In genomic region chr6:27332692-27333641, GRCh38 we compare ENCODE assay signal across 9 cellular contexts. TPM values are rescaled to one million over a fixed set of nuclear protein-coding genes. Genes with fewer than 3 reads are reported as not detected.
DNase-seq lines count a peak whose midpoint lies in the region; ATAC-seq and TF ChIP-seq lines count a peak whose summit lies in the region.
"Had no signal": no experiment of that assay in that cellular context is flagged by ENCODE, and none has a peak within 500 bp of the region (broad histone marks: within the 10 kb centered on the region; RNA-seq: fewer than 3 reads in every experiment).

No MANE protein-coding gene starts in this region.

- H3K9me3 ChIP-seq in fibroblast of lung (ENCODE audit: control insufficient read depth, insufficient read depth, low read depth, low read length), result no peaks in the 10 kb centered on the region

- peak overlapping the region; percentile 55 to 79 (median 70) for H3K4me3 ChIP-seq in fibroblast of lung (replicated peaks in 1 of 4; ENCODE audit: control extremely low read depth in 1 of 4, insufficient read depth in 1 of 4, low read depth in 3 of 4, low read length in 4 of 4)
- peak overlapping the region; percentile 66 for H3K4me3 ChIP-seq in retinal pigment epithelial cell (ENCODE audit: low read length)
- H3K4me3 ChIP-seq: BLaER1 treated with 17β-estradiol and CSF1 and Interleukin-3, amounts not matched to agents 10 nM and 100 nM had no signal

- no peaks in the 10 kb centered on the region for H3K36me3 ChIP-seq in fibroblast of lung (ENCODE audit: control insufficient read depth, insufficient read depth, low read length)
- H3K36me3 ChIP-seq: BLaER1 treated with 17β-estradiol and CSF1 and Interleukin-3, amounts not matched to agents 10 nM and 100 nM had no signal

- no peaks in the 10 kb centered on the region for H3K4me1 ChIP-seq in fibroblast of lung (ENCODE audit: control insufficient read depth, extremely low read depth, insufficient read depth, low read length)
- H3K4me1 ChIP-seq: BLaER1 treated with 17β-estradiol and CSF1 and Interleukin-3, amounts not matched to agents 10 nM and 100 nM had no signal

- peak overlapping the region; percentile 86 for H2AFZ ChIP-seq in fibroblast of lung (ENCODE audit: low read length)

- DNase-seq in NCI-H1092 treated with DMSO at 0.1 percent for 48 hours (lab: John Stamatoyannopoulos, UW), result peak; percentile 9
- no peak for DNase-seq in NCI-H1092 (lab: John Stamatoyannopoulos, UW)
- peak; percentile 91 for DNase-seq in NCI-H2227 treated with DMSO at 0.1 percent for 48 hours (lab: John Stamatoyannopoulos, UW)
- peak; percentile 13 to 14 for DNase-seq in activated CD8-positive, alpha-beta memory T cell treated with anti-CD3 and anti-CD28 coated beads for 1 hour (ENCODE audit: extremely low read depth in 1 of 2, low read depth in 1 of 2)
- peak; percentile 59 to 72 for DNase-seq in fibroblast of lung (ENCODE audit: low read depth in 2 of 2)
- no peak for DNase-seq in retinal pigment epithelial cell (ENCODE audit: low read depth)
- no peak for DNase-seq in Right ventricle myocardium superior

- ATAC-seq in GM19395 (IDR thresholded peaks at IDR 0.05; ENCODE audit: unreplicated experiment) (no peak), Right ventricle myocardium superior (ENCODE audit: poor library complexity) (no peak)

- H4K20me1 ChIP-seq in fibroblast of lung (ENCODE audit: control insufficient read depth, extremely low read depth, insufficient read depth, low read length), result no peaks in the 10 kb centered on the region
- H4K20me1 ChIP-seq: BLaER1 treated with 17β-estradiol and CSF1 and Interleukin-3, amounts not matched to agents 10 nM and 100 nM had no signal

- TF ChIP-seq CTCF in fibroblast of lung (conservative IDR thresholded peaks at IDR 0.05 in 1 of 2, IDR thresholded peaks at IDR 0.05 in 1 of 2; ENCODE audit: low read depth in 1 of 2, low read length in 2 of 2) (no peak), retinal pigment epithelial cell (conservative IDR thresholded peaks at IDR 0.05; ENCODE audit: low read depth, low read length) (no peak)

- H3K4me2 ChIP-seq in fibroblast of lung (ENCODE audit: extremely low read depth, insufficient read depth, low read length), result peak overlapping the region; percentile 97
- H3K4me2 ChIP-seq: BLaER1 treated with 17β-estradiol and CSF1 and Interleukin-3, amounts not matched to agents 10 nM and 100 nM had no signal

- no peak overlapping the region for H3K9ac ChIP-seq in fibroblast of lung (ENCODE audit: insufficient read depth, low read length)
- H3K9ac ChIP-seq: BLaER1 treated with 17β-estradiol and CSF1 and Interleukin-3, amounts not matched to agents 10 nM and 100 nM had no signal

- intact Hi-C loops in Right ventricle myocardium superior (cut with DNase I), result no loop called here

- no peak overlapping the region for H3K27ac ChIP-seq in fibroblast of lung (ENCODE audit: insufficient read depth, low read length)
- H3K27ac ChIP-seq: BLaER1 treated with 17β-estradiol and CSF1 and Interleukin-3, amounts not matched to agents 10 nM and 100 nM had no signal

- H3K79me2 ChIP-seq in fibroblast of lung (ENCODE audit: control insufficient read depth, insufficient read depth, low read length), result no peaks in the 10 kb centered on the region

- no peaks in the 10 kb centered on the region for H3K27me3 ChIP-seq in fibroblast of lung (ENCODE audit: control insufficient read depth, insufficient read depth, low read length)
- H3K27me3 ChIP-seq: BLaER1 treated with 17β-estradiol and CSF1 and Interleukin-3, amounts not matched to agents 10 nM and 100 nM had no signal

RNA-seq across cellular contexts. Expression of gene POM121L2, which starts 20.9 kb away (rescaled TPM):
- total RNA-seq in fibroblast of lung, result not detected in 2 replicates
- not detected in 2 replicates for polyA plus RNA-seq in fibroblast of lung
- not detected in 2 replicates for polyA plus RNA-seq in fibroblast of lung (2012)
- not detected in 2 replicates for polyA minus RNA-seq in fibroblast of lung (ENCODE audit: low replicate concordance)
- total RNA-seq in Right ventricle myocardium superior, result not detected

RNA-seq across cellular contexts. Expression of gene ZNF391, which starts 55.6 kb away (rescaled TPM):
- total RNA-seq in fibroblast of lung (1.3 and 2.8 TPM in 2 replicates), Right ventricle myocardium superior (0.51 TPM)
- 0.66 and 0.92 TPM in 2 replicates for polyA plus RNA-seq in fibroblast of lung
- 0.23 and 0.39 TPM in 2 replicates for polyA plus RNA-seq in fibroblast of lung (2012)
- polyA minus RNA-seq in fibroblast of lung (ENCODE audit: low replicate concordance), result 0.20 and 0.52 TPM in 2 replicates

Comparison
In these comparisons a context has a peak if more than half of its experiments do, and no peak if none do; other contexts are left out.
1. DNase-seq: peak in NCI-H1092 treated with DMSO at 0.1 percent for 48 hours (single experiment), NCI-H2227 treated with DMSO at 0.1 percent for 48 hours (single experiment), activated CD8-positive, alpha-beta memory T cell treated with anti-CD3 and anti-CD28 coated beads for 1 hour (2 of 2) and fibroblast of lung (2 of 2); none in NCI-H1092 (single experiment), retinal pigment epithelial cell (single experiment) and Right ventricle myocardium superior (single experiment).